Comparison of ENCODE assay signal across 10 cellular contexts in the genomic region with DNA sequence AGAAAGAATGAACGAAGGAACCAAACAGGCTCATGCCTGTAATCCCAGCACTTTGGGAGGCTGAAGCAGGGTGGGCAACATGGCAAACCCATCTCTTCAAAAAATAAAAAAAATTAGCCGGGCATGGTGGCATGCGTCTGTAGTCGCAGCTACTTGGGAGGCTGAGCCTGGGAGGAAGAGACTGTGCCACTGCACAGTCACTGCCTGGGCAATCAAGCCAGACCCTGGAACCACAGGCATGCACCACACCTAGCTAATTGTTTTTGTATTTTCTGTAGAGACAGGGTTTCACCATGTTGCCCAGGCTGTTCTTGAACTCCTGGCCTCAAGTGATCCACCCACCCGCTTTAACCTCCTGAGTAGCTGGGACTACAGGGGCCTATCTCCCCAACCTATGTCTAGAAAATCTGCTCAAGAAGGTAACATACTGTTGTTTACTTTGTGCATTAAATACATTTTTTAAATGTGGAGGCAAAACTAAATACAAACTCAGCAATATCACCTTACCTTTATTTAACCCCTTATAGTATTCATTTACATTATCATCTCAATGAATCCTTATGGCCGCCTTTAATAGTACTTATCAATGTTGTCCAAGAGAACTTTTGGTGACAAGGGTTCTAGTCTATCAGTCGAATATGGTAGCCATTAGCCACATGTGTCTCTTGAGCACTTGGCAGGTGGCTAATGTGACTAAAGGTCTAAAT. TPM values are rescaled to one million over a fixed set of nuclear protein-coding genes. Genes with fewer than 3 reads are reported as not detected.
DNase-seq lines count a peak whose midpoint lies in the region; ATAC-seq and TF ChIP-seq lines count a peak whose summit lies in the region.
"Had no signal": no experiment of that assay in that cellular context is flagged by ENCODE, and none has a peak within 500 bp of the region (broad histone marks: within the 10 kb centered on the region; RNA-seq: fewer than 3 reads in every experiment).

No MANE protein-coding gene starts in this region.

- H3K27ac ChIP-seq in OCI-LY3 (ENCODE audit: low read length) (no peak overlapping the region), dorsolateral prefrontal cortex (peak overlapping the region in 19 of 59 donors; percentile 2 to 64 (median 24))

- H3K4me1 ChIP-seq in OCI-LY3 (ENCODE audit: low read length), result peaks cover 23% of the 10 kb centered on the region

- H4K20me1 ChIP-seq in OCI-LY3 (ENCODE audit: insufficient read depth, low read length), result peaks cover 45% of the 10 kb centered on the region

- H3K27me3 Mint-ChIP-seq in naive thymus-derived CD8-positive, alpha-beta T cell, result no peaks in the 10 kb centered on the region

- H3K36me3 ChIP-seq in OCI-LY3 (replicated peaks; ENCODE audit: low read depth, low read length), result peaks cover 61% of the 10 kb centered on the region

- POLR2A ChIA-PET in naive thymus-derived CD8-positive, alpha-beta T cell (lab: Charles Lee), result interaction anchor here (0.7 to 4.2 kb wide), 5 partner anchors 46 to 352 kb away, joined by 3 to 74 read pairs (median 7); partner anchors contain the start of genes ARHGEF2 and SSR2

- H3K27me3 ChIP-seq in OCI-LY3 (ENCODE audit: low read depth, low read length) (no peaks in the 10 kb centered on the region), dorsolateral prefrontal cortex (no peaks in the 10 kb centered on the region)

- no peak overlapping the region for H2AFZ ChIP-seq in OCI-LY3 (ENCODE audit: low read depth, low read length)

- TF ChIP-seq CTCF in OCI-LY3 (IDR thresholded peaks at IDR 0.05; ENCODE audit: low read depth, low read length) (no peak), dorsolateral prefrontal cortex (IDR thresholded peaks at IDR 0.05 in 54 of 56, conservative IDR thresholded peaks at IDR 0.05 in 2 of 56; ENCODE audit: low read depth in 1 of 56, partially characterized antibody in 56 of 56) (no peak)

- H3K9ac ChIP-seq in OCI-LY3 (ENCODE audit: low read length), result no peak overlapping the region

- peaks cover 0 to 66% (median 4%) of the 10 kb centered on the region in 3 donors for H3K36me3 Mint-ChIP-seq in naive thymus-derived CD8-positive, alpha-beta T cell

- peak overlapping the region in 8 of 10 donors; percentile 53 to 84 (median 64) for H3K4me3 Mint-ChIP-seq in naive thymus-derived CD8-positive, alpha-beta T cell

- peaks cover 7 to 42% (median 35%) of the 10 kb centered on the region in 4 donors for H3K4me1 Mint-ChIP-seq in naive thymus-derived CD8-positive, alpha-beta T cell

- no peaks in the 10 kb centered on the region for H3K9me3 Mint-ChIP-seq in naive thymus-derived CD8-positive, alpha-beta T cell

- in situ Hi-C loops in Caki2 (cut with HindIII; ENCODE audit: low pct_unique_long_range_greater_than_20kb, low sequenced_read_pairs), result no loop called here

- no peaks in the 10 kb centered on the region for H3K9me3 ChIP-seq in OCI-LY3 (ENCODE audit: insufficient read depth, low read length)

- H3K27ac Mint-ChIP-seq in naive thymus-derived CD8-positive, alpha-beta T cell, result peak overlapping the region in 9 of 10 donors; percentile 31 to 79 (median 56)

- H3K79me2 ChIP-seq in OCI-LY3 (ENCODE audit: low read length), result peaks cover 80% of the 10 kb centered on the region

- peak; percentile 82 for DNase-seq in Caki2 (ENCODE audit: low read depth)
- no peak for DNase-seq in dorsolateral prefrontal cortex
- DNase-seq in naive thymus-derived CD8-positive, alpha-beta T cell, result no peak
- no peak for DNase-seq in NK-92 treated with Interleukin-12 subunit alpha and Interleukin-12 subunit beta, amount 100 ng/mL, for 24 hours (lab: John Stamatoyannopoulos, UW)
- no peak for DNase-seq in amniotic stem cell (lab: John Stamatoyannopoulos, UW)
- DNase-seq in globus pallidus (ENCODE audit: low spot score), result no peak
- no peak for DNase-seq in stimulated activated CD4-positive, alpha-beta T cell treated with anti-CD3 and anti-CD28 coated beads, Interleukin-12 subunit alpha, Interleukin-12 subunit beta, amount 100 ng/mL, for 4 hours
- DNase-seq: stimulated activated CD4-positive, alpha-beta T cell treated with anti-CD3 and anti-CD28 coated beads, Interleukin-2, amount 100 ng/mL, for 48 hours; T-helper 2 cell had no signal

- peak overlapping the region; percentile 94 for H3K4me2 ChIP-seq in OCI-LY3 (ENCODE audit: low read length)

- H3K4me3 ChIP-seq in OCI-LY3 (ENCODE audit: low read length), result no peak overlapping the region
- H3K4me3 ChIP-seq in dorsolateral prefrontal cortex, result peak overlapping the region in 57 of 59 donors; percentile 2 to 100 (median 38)

- intact Hi-C loops in dorsolateral prefrontal cortex (cut with DNase I), result loop anchor here in 1 of 2 donors (10.0 kb wide), 1 partner anchor 123 kb away; the partner anchor contains the start of genes LAMTOR2 and UBQLN4

- ATAC-seq in naive thymus-derived CD8-positive, alpha-beta T cell, result no peak

RNA-seq across cellular contexts. Expression of gene KHDC4, which starts 2.7 kb away (rescaled TPM):
- total RNA-seq in Caki2 (2014; rRNA removed; shearing (Covaris generic); ENCODE audit: low replicate concordance), result 9.8 and 33.9 TPM in 2 replicates
- total RNA-seq in dorsolateral prefrontal cortex, result 10 to 100 TPM; 33.7 to 80.2 (median 50.9) TPM
- total RNA-seq in naive thymus-derived CD8-positive, alpha-beta T cell, result 100 to 1,000 TPM; 109 to 110 TPM
- 1 to 10 TPM; 5.0 to 7.2 (median 6.5) TPM for polyA plus RNA-seq in naive thymus-derived CD8-positive, alpha-beta T cell

RNA-seq across cellular contexts. Expression of gene RXFP4, which starts 10.0 kb away (rescaled TPM):
- not detected in 2 replicates for total RNA-seq in Caki2 (2014; rRNA removed; shearing (Covaris generic); ENCODE audit: low replicate concordance)
- not detected for total RNA-seq in dorsolateral prefrontal cortex
- not detected for total RNA-seq in naive thymus-derived CD8-positive, alpha-beta T cell
- polyA plus RNA-seq in naive thymus-derived CD8-positive, alpha-beta T cell, result under 1 TPM in 1 of 3 donors, not detected in 2; 0.46 TPM

RNA-seq across cellular contexts. Expression of gene RIT1, which starts 20.3 kb away (rescaled TPM):
- total RNA-seq in Caki2 (2014; rRNA removed; shearing (Covaris generic); ENCODE audit: low replicate concordance), result 58.6 and 109 TPM in 2 replicates
- total RNA-seq in dorsolateral prefrontal cortex, result 10 to 100 TPM; 13.3 to 34.9 (median 21.2) TPM
- 10 to 100 TPM; 39.2 to 42.5 TPM for total RNA-seq in naive thymus-derived CD8-positive, alpha-beta T cell
- polyA plus RNA-seq in naive thymus-derived CD8-positive, alpha-beta T cell, result 10 to 100 TPM; 16.4 to 18.0 (median 17.0) TPM

RNA-seq across cellular contexts. Expression of gene ARHGEF2, which starts 46.9 kb away (rescaled TPM):
- total RNA-seq in Caki2 (2014; rRNA removed; shearing (Covaris generic); ENCODE audit: low replicate concordance), result 58.1 and 63.9 TPM in 2 replicates
- 100 to 1,000 TPM; 113 to 323 (median 165) TPM for total RNA-seq in dorsolateral prefrontal cortex
- 100 to 1,000 TPM; 204 to 210 TPM for total RNA-seq in naive thymus-derived CD8-positive, alpha-beta T cell
- polyA plus RNA-seq in naive thymus-derived CD8-positive, alpha-beta T cell, result 10 to 100 TPM; 13.8 to 22.0 (median 15.8) TPM
